Comparison of ENCODE assay signal across 17 cellular contexts in genomic region chr4:183541081-183542045, GRCh38. TPM values are rescaled to one million over a fixed set of nuclear protein-coding genes. Genes with fewer than 3 reads are reported as not detected.
DNase-seq lines count a peak whose midpoint lies in the region; ATAC-seq and TF ChIP-seq lines count a peak whose summit lies in the region.
"Had no signal": no experiment of that assay in that cellular context is flagged by ENCODE, and none has a peak within 500 bp of the region (broad histone marks: within the 10 kb centered on the region; RNA-seq: fewer than 3 reads in every experiment).

No MANE protein-coding gene starts in this region.

- H3K27ac ChIP-seq in hepatocyte = peak overlapping the region; percentile 5
- H3K27ac ChIP-seq in substantia nigra (ENCODE audit: low read depth, low read length, poor library complexity, severe bottlenecking) = no peak overlapping the region
- H3K27ac ChIP-seq: PC-9, tibial artery had no signal

- H3K9me2 ChIP-seq in hepatocyte (replicated peaks; ENCODE audit: insufficient read depth) = no peaks in the 10 kb centered on the region

- H3K27me3 Mint-ChIP-seq in WTC11 (ENCODE audit: low read depth) = no peaks in the 10 kb centered on the region

- DNase-seq in DMS79 treated with DMSO at 0.1 percent for 48 hours (lab: John Stamatoyannopoulos, UW) (peak; percentile 27), DMS79 (lab: John Stamatoyannopoulos, UW) (no peak), WTC11 (ENCODE audit: low spot score) (peak; percentile 49), hepatocyte (ENCODE audit: low spot score) (peak; percentile 14), retina (peak; percentile 52), substantia nigra (lab: John Stamatoyannopoulos, UW) (no peak), NOMO-1 treated with DMSO at 0.1 percent for 48 hours (lab: John Stamatoyannopoulos, UW; ENCODE audit: unreplicated experiment) (no peak)
- no peak for DNase-seq in activated T-cell treated with anti-CD3 and anti-CD28 coated beads, Interleukin-2, amount 50 U/mL, for 48 hours
- DNase-seq: activated CD4-positive, alpha-beta T cell treated with anti-CD3 and anti-CD28 coated beads, Interleukin-2, amount 50 U/mL, for 4 hours; activated gamma-delta T cell; Caco-2; GOT3; NCI-H1694 treated with DMSO at 0.1 percent for 48 hours; PC-9; sigmoid colon; T-cell; tibial artery had no signal

- H3K36me3 Mint-ChIP-seq in WTC11 = peaks cover 9% of the 10 kb centered on the region

- 38% methylated on average over 14 of the region's 14 CpGs for WGBS in hepatocyte (ENCODE audit: low lambda C conversion rate, missing lambda C conversion rate)

- peak overlapping the region; percentile 3 for H3K4me2 ChIP-seq in hepatocyte
- H3K4me2 ChIP-seq: PC-9 had no signal

- 0 out of 2 replicates have a peak overlapping the region, but pooled peaks have one; percentile 20 for H3K27ac Mint-ChIP-seq in WTC11
- H3K27ac Mint-ChIP-seq: T-cell had no signal

- no peaks in the 10 kb centered on the region for H3K27me3 ChIP-seq in hepatocyte

- H2AFZ ChIP-seq in hepatocyte = peak overlapping the region; percentile 36
- H2AFZ ChIP-seq: PC-9 had no signal

- peaks cover 8% of the 10 kb centered on the region for H3K4me1 ChIP-seq in hepatocyte (ENCODE audit: insufficient read depth)
- H3K4me1 ChIP-seq: Caco-2, sigmoid colon had no signal

- no peak overlapping the region for H3K4me3 Mint-ChIP-seq in WTC11
- H3K4me3 Mint-ChIP-seq: T-cell had no signal

- CTCF ChIA-PET in WTC11 (lab: Charles Lee) = interaction anchor here (0.8 to 1.9 kb wide), 3 partner anchors 9 to 68 kb away, joined by 3 to 8 read pairs (median 3); no protein-coding TSS in a partner anchor

- H3K4me3 ChIP-seq in hepatocyte = no peak overlapping the region
- H3K4me3 ChIP-seq: PC-9, sigmoid colon, tibial artery had no signal

- POLR2A ChIA-PET in WTC11 (lab: Charles Lee) = no interaction called here

- no peaks in the 10 kb centered on the region for H3K36me3 ChIP-seq in hepatocyte (replicated peaks; ENCODE audit: insufficient read depth, low read depth)
- H3K36me3 ChIP-seq: sigmoid colon, tibial artery had no signal

- TF ChIP-seq CTCF in WTC11 (IDR thresholded peaks at IDR 0.05) (no peak), hepatocyte (IDR thresholded peaks at IDR 0.05; ENCODE audit: poor library complexity) (no peak)

- no peaks in the 10 kb centered on the region for H3K79me2 ChIP-seq in hepatocyte

- H3K9me3 ChIP-seq in hepatocyte (ENCODE audit: low read depth) = no peaks in the 10 kb centered on the region
- H3K9me3 ChIP-seq: tibial artery had no signal

- peaks cover 26% of the 10 kb centered on the region for H3K4me1 Mint-ChIP-seq in WTC11
- H3K4me1 Mint-ChIP-seq: T-cell had no signal

- H4K20me1 ChIP-seq in hepatocyte (ENCODE audit: insufficient read depth, poor library complexity, severe bottlenecking) = no peaks in the 10 kb centered on the region

- peaks cover 13% of the 10 kb centered on the region for H3K9me3 Mint-ChIP-seq in WTC11

- ATAC-seq in WTC11 = peak; percentile 95
- ATAC-seq: T-cell had no signal

TF ChIP-seq in WTC11, 78 proteins besides CTCF, POLR2A, EP300 and RAD21:
- TF ChIP-seq FOXP1 (CRISPR knock-in tag; IDR thresholded peaks at IDR 0.05; ENCODE audit: borderline replicate concordance) (no peak), ZNF232 (CRISPR knock-in tag; IDR thresholded peaks at IDR 0.05) (no peak), CREB1 (CRISPR knock-in tag; IDR thresholded peaks at IDR 0.05) (no peak), ESRRA (CRISPR knock-in tag; IDR thresholded peaks at IDR 0.05; ENCODE audit: borderline replicate concordance) (no peak), CBFB (CRISPR knock-in tag; IDR thresholded peaks at IDR 0.05; ENCODE audit: low read depth) (no peak), ZNF138 (CRISPR knock-in tag; conservative IDR thresholded peaks at IDR 0.05) (no peak), USF2 (CRISPR knock-in tag; IDR thresholded peaks at IDR 0.05) (no peak), ZNF396 (CRISPR knock-in tag; IDR thresholded peaks at IDR 0.05; ENCODE audit: borderline replicate concordance) (no peak), AR (CRISPR knock-in tag; IDR thresholded peaks at IDR 0.05) (no peak)

RNA-seq across cellular contexts. Expression of gene ING2, which starts 36.5 kb away (rescaled TPM):
- total RNA-seq in WTC11 (2021) (12.0 to 15.6 TPM (median 14.8 TPM) in 3 replicates), hepatocyte (25.2 and 25.8 TPM in 2 replicates)
- 33.4 and 39.5 TPM in 2 replicates for polyA plus RNA-seq in hepatocyte

Comparison
In these comparisons a context has a peak if more than half of its experiments do, and no peak if none do; other contexts are left out.
1. DNase-seq: peak in DMS79 treated with DMSO at 0.1 percent for 48 hours (single experiment), WTC11 (single experiment), hepatocyte (single experiment) and retina (single experiment); none in DMS79 (single experiment), activated T-cell treated with anti-CD3 and anti-CD28 coated beads, Interleukin-2, amount 50 U/mL, for 48 hours (0 of 2), substantia nigra (0 of 49) and NOMO-1 treated with DMSO at 0.1 percent for 48 hours (single experiment).